ENCODE assay signal across 21 cellular contexts in the genomic region with DNA sequence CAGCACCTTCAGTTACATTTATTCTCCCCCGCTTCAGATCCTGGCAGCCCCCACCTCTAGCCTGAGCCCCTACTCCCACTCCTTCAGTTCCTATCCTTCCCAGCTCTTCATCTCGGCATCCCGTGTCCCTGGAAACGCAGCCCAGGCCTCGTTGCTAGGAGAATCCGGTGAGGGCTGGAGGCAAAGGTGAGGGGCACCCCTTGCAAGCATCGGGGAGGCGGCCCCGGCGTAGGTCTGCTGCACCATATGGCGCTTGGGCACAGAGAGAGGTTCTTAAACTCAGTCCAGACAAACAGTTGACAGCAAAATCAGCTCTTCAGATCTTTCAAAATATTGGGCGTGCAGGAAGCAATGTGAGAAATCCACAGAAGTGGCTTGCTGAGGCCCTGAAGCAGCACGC. TPM values are rescaled to one million over a fixed set of nuclear protein-coding genes. Genes with fewer than 3 reads are reported as not detected.
"Had no signal": no experiment of that assay in that cellular context is flagged by ENCODE, and none has a peak within 500 bp of the region (broad histone marks: within the 10 kb centered on the region; RNA-seq: fewer than 3 reads in every experiment).

No MANE protein-coding gene starts in this region.

- DNase-seq: activated CD4-positive, alpha-beta T cell treated with anti-CD3 and anti-CD28 coated beads, Interleukin-2, amount 50 U/mL, for 48 hours; activated gamma-delta T cell treated with Interleukin-2 at 50 U/mL for 16 hours; activated naive CD8-positive, alpha-beta T cell treated with anti-CD3 and anti-CD28 coated beads, Interleukin-2, amount 10 ng/mL, durations not matched to agents 7 days and 5 days; activated T-cell treated with anti-CD3 and anti-CD28 coated beads for 4 hours; colonic mucosa; erythroblast; heart left ventricle; mesenchymal stem cell; naive thymus-derived CD4-positive, alpha-beta T cell; sigmoid colon; stimulated activated naive B cell treated with anti-CD40 and anti-IgM and Interleukin-4, amounts not matched to agents 10 μg/mL and 1 μg/mL and 100 μg/mL, for 72 hours; thyroid gland; WERI-Rb-1 had no signal

- H3K27ac Mint-ChIP-seq: activated naive CD8-positive, alpha-beta T cell treated with anti-CD3 and anti-CD28 coated beads, Interleukin-2, amount 10 ng/mL, durations not matched to agents 7 days and 5 days; activated T-helper 1 cell treated with anti-CD3 and anti-CD28 coated beads, Interleukin-12 subunit alpha, Interleukin-12 subunit beta, Interleukin-2, Interleukin-4 antibody, amounts not matched to agents 30 ng/mL and 10 ng/mL and 1 ng/mL, durations not matched to agents 14 hours and 24 hours and 36 hours; stimulated activated naive B cell treated with anti-CD40 and anti-IgM and Interleukin-4, amounts not matched to agents 10 μg/mL and 1 μg/mL and 100 μg/mL, for 72 hours had no signal

- H3K36me3 ChIP-seq: colonic mucosa, heart left ventricle, neutrophil, sigmoid colon, thyroid gland, WERI-Rb-1 had no signal

- H3K9me3 Mint-ChIP-seq: activated T-helper 1 cell treated with anti-CD3 and anti-CD28 coated beads, Interleukin-12 subunit alpha, Interleukin-12 subunit beta, Interleukin-2, Interleukin-4 antibody, amounts not matched to agents 30 ng/mL and 10 ng/mL and 1 ng/mL, durations not matched to agents 14 hours and 24 hours and 36 hours had no signal

- H3K27me3 ChIP-seq: colonic mucosa, sigmoid colon, thyroid gland had no signal

- H3K36me3 Mint-ChIP-seq: activated naive CD8-positive, alpha-beta T cell treated with anti-CD3 and anti-CD28 coated beads, Interleukin-2, amount 10 ng/mL, durations not matched to agents 7 days and 5 days; naive thymus-derived CD4-positive, alpha-beta T cell had no signal

- H3K27ac ChIP-seq: colonic mucosa, heart left ventricle, neutrophil, parathyroid adenoma, sigmoid colon, thyroid gland, WERI-Rb-1 had no signal

- ATAC-seq: heart left ventricle; naive thymus-derived CD4-positive, alpha-beta T cell; stimulated activated naive B cell treated with anti-CD40 and anti-IgM and Interleukin-4, amounts not matched to agents 10 μg/mL and 1 μg/mL and 100 μg/mL, for 72 hours had no signal

- H3K4me1 ChIP-seq: colonic mucosa, parathyroid adenoma, sigmoid colon, thyroid gland had no signal

- H3K4me3 Mint-ChIP-seq: activated naive CD8-positive, alpha-beta T cell treated with anti-CD3 and anti-CD28 coated beads, Interleukin-2, amount 10 ng/mL, durations not matched to agents 7 days and 5 days; activated T-helper 1 cell treated with anti-CD3 and anti-CD28 coated beads, Interleukin-12 subunit alpha, Interleukin-12 subunit beta, Interleukin-2, Interleukin-4 antibody, amounts not matched to agents 30 ng/mL and 10 ng/mL and 1 ng/mL, durations not matched to agents 14 hours and 24 hours and 36 hours; naive thymus-derived CD4-positive, alpha-beta T cell; stimulated activated naive B cell treated with anti-CD40 and anti-IgM and Interleukin-4, amounts not matched to agents 10 μg/mL and 1 μg/mL and 100 μg/mL, for 72 hours had no signal

- H3K9me3 ChIP-seq: colonic mucosa, heart left ventricle, neutrophil, sigmoid colon, thyroid gland had no signal

- H3K4me3 ChIP-seq: colonic mucosa, heart left ventricle, sigmoid colon, thyroid gland had no signal

RNA-seq across cellular contexts. Expression of gene SLC38A8, which starts 15.0 kb away (rescaled TPM):
- total RNA-seq: activated naive CD8-positive, alpha-beta T cell treated with anti-CD3 and anti-CD28 coated beads, Interleukin-2, amount 10 ng/mL, durations not matched to agents 7 days and 5 days; activated T-helper 1 cell treated with anti-CD3 and anti-CD28 coated beads, Interleukin-12 subunit alpha, Interleukin-12 subunit beta, Interleukin-2, Interleukin-4 antibody, amounts not matched to agents 30 ng/mL and 10 ng/mL and 1 ng/mL, durations not matched to agents 14 hours and 24 hours and 36 hours; colonic mucosa; frontal cortex; lower leg skin; mucosa of gallbladder; naive thymus-derived CD4-positive, alpha-beta T cell; sigmoid colon; T-helper 2 cell treated with Interferon-gamma antibody and Interleukin-4, amounts not matched to agents 100 ng/mL and 5 ng/mL, for 36 hours; thyroid gland; urinary bladder had no signal

RNA-seq across cellular contexts. Expression of gene NECAB2, which starts 59.6 kb away (rescaled TPM):
- total RNA-seq: activated naive CD8-positive, alpha-beta T cell treated with anti-CD3 and anti-CD28 coated beads, Interleukin-2, amount 10 ng/mL, durations not matched to agents 7 days and 5 days; activated T-helper 1 cell treated with anti-CD3 and anti-CD28 coated beads, Interleukin-12 subunit alpha, Interleukin-12 subunit beta, Interleukin-2, Interleukin-4 antibody, amounts not matched to agents 30 ng/mL and 10 ng/mL and 1 ng/mL, durations not matched to agents 14 hours and 24 hours and 36 hours; lower leg skin; naive thymus-derived CD4-positive, alpha-beta T cell; T-helper 2 cell treated with Interferon-gamma antibody and Interleukin-4, amounts not matched to agents 100 ng/mL and 5 ng/mL, for 36 hours had no signal
